12 cellular contexts compared by ENCODE assay signal in genomic region chr19:29622191-29623070, GRCh38. TPM values are rescaled to one million over a fixed set of nuclear protein-coding genes. Genes with fewer than 3 reads are reported as not detected.
DNase-seq lines count a peak whose midpoint lies in the region; ATAC-seq, FAIRE-seq and TF ChIP-seq lines count a peak whose summit lies in the region.
"Had no signal": no experiment of that assay in that cellular context is flagged by ENCODE, and none has a peak within 500 bp of the region (broad histone marks: within the 10 kb centered on the region; RNA-seq: fewer than 3 reads in every experiment).

No MANE protein-coding gene starts in this region.

- TF ChIP-seq POLR2A in H1 (IDR thresholded peaks at IDR 0.05; ENCODE audit: control extremely low read depth in 1 of 2, low read depth in 2 of 2, low read length in 2 of 2): no peak

- H3K36me3 ChIP-seq in H1 (ENCODE audit: control insufficient read depth in 2 of 4, insufficient read depth in 4 of 4, low read length in 3 of 4): no peaks in the 10 kb centered on the region
- H3K36me3 ChIP-seq: heart left ventricle, upper lobe of left lung had no signal

- H3K27me3 ChIP-seq in H1 (replicated peaks in 1 of 4; ENCODE audit: control insufficient read depth in 3 of 4, extremely low read depth in 1 of 4, insufficient read depth in 3 of 4, low read length in 3 of 4): peaks cover 0 to 2% (median 0%) of the 10 kb centered on the region in 4 experiments; a peak in 2 of 7 replicates
- H3K27me3 ChIP-seq: upper lobe of left lung had no signal

- peak overlapping the region; percentile 63 for H4K8ac ChIP-seq in H1 (ENCODE audit: extremely low read depth, insufficient read depth, low read length)

- H3K9me3 ChIP-seq in H1 (ENCODE audit: insufficient read depth in 2 of 2, low read depth in 1 of 2, low read length in 1 of 2): no peaks in the 10 kb centered on the region
- H3K9me3 ChIP-seq: Caco-2, heart left ventricle, upper lobe of left lung had no signal

- CTCF ChIA-PET in H1 (lab: Charles Lee; ENCODE audit: partially characterized antibody): interaction anchor here (0.8 to 12.2 kb wide), 7 partner anchors 12 to 94 kb away, joined by 3 to 109 read pairs (median 4); partner anchors contain the start of genes PLEKHF1 and POP4

- ATAC-seq in SK-N-SH treated with all-trans-retinoic acid at 6 μM for 48 hours (peak; percentile 73), HG03378 (IDR thresholded peaks at IDR 0.05; ENCODE audit: unreplicated experiment) (no peak), GM21528 (IDR thresholded peaks at IDR 0.05; ENCODE audit: low FRiP score, unreplicated experiment) (no peak)
- ATAC-seq: heart left ventricle had no signal

- H4K5ac ChIP-seq in H1 (ENCODE audit: insufficient read length, low read depth, low read length): no peak overlapping the region

- H2BK120ac ChIP-seq in H1 (replicated peaks; ENCODE audit: low read depth, low read length): no peak overlapping the region

- no peaks in the 10 kb centered on the region for H3K23me2 ChIP-seq in H1 (ENCODE audit: low read depth, low read length)

- H3K9ac ChIP-seq in H1 (replicated peaks in 1 of 4; ENCODE audit: extremely low read depth in 1 of 4, low read depth in 3 of 4, low read length in 3 of 4): no peak overlapping the region

- H3K4me3 ChIP-seq in H1 (ENCODE audit: extremely low read depth in 1 of 4, insufficient read depth in 2 of 4, low read depth in 3 of 4, low read length in 4 of 4): no peak overlapping the region
- H3K4me3 ChIP-seq: heart left ventricle, upper lobe of left lung had no signal

- TF ChIP-seq CTCF in H1 (IDR thresholded peaks at IDR 0.05; ENCODE audit: control extremely low read depth in 1 of 3, insufficient read depth in 1 of 3, low read depth in 1 of 3, low read length in 3 of 3): no peak

- H3K79me1 ChIP-seq in H1 (ENCODE audit: low read depth, low read length): no peaks in the 10 kb centered on the region

- H4K20me1 ChIP-seq in H1 (replicated peaks in 1 of 2; ENCODE audit: control insufficient read depth in 1 of 2, insufficient read depth in 2 of 2, low read length in 2 of 2): no peaks in the 10 kb centered on the region

- DNase-seq in activated naive CD4-positive, alpha-beta T cell treated with Interleukin-2 at 50 U/mL for 16 hours: peak; percentile 21
- no peak for DNase-seq in activated naive CD4-positive, alpha-beta T cell treated with anti-CD3 and anti-CD28 coated beads, Interleukin-2, amount 50 U/mL, for 16 hours
- no peak for DNase-seq in H1 (ENCODE audit: low read depth in 1 of 2, low spot score in 2 of 2)
- no peak for DNase-seq in COLO829 (ENCODE audit: low spot score)
- DNase-seq in AML-193 (lab: John Stamatoyannopoulos, UW): no peak
- DNase-seq: Caco-2, NCI-H446 had no signal

- H4K91ac ChIP-seq in H1 (replicated peaks; ENCODE audit: insufficient read length, low read length): no peak overlapping the region

- H3K27ac ChIP-seq in H1 (ENCODE audit: low read depth, low read length): no peak overlapping the region
- H3K27ac ChIP-seq: upper lobe of left lung had no signal

- no peak for TF ChIP-seq EP300 in H1 (IDR thresholded peaks at IDR 0.05; ENCODE audit: borderline replicate concordance in 1 of 2, low read depth in 2 of 2, low read length in 2 of 2)

- no peaks in the 10 kb centered on the region for H3K79me2 ChIP-seq in H1 (ENCODE audit: control insufficient read depth in 1 of 2, insufficient read depth in 2 of 2, low read length in 2 of 2)

- H3K4ac ChIP-seq in H1 (replicated peaks; ENCODE audit: insufficient read length, low read depth, low read length): no peak overlapping the region

- TF ChIP-seq RAD21 in H1 (IDR thresholded peaks at IDR 0.05 in 1 of 2, conservative IDR thresholded peaks at IDR 0.05 in 1 of 2; ENCODE audit: low read depth in 2 of 2, low read length in 2 of 2): no peak

- peak overlapping the region; percentile 99 for H2BK15ac ChIP-seq in H1 (ENCODE audit: low read length)

- H2AK5ac ChIP-seq in H1 (ENCODE audit: low read depth, low read length): no peak overlapping the region

- H3K4me2 ChIP-seq in H1 (ENCODE audit: insufficient read depth in 1 of 2, low read depth in 2 of 2, low read length in 2 of 2): no peak overlapping the region

- no peak overlapping the region for H3K18ac ChIP-seq in H1 (ENCODE audit: extremely low read depth, low read length)

- no peak overlapping the region for H3K23ac ChIP-seq in H1 (ENCODE audit: insufficient read length)

- POLR2A ChIA-PET in H1 (lab: Charles Lee; ENCODE audit: partially characterized antibody): interaction anchor here (0.9 to 2.2 kb wide), 3 partner anchors 16 to 43 kb away, joined by 3 to 11 read pairs (median 4); partner anchors contain the start of genes PLEKHF1 and POP4

- H2BK12ac ChIP-seq in H1 (ENCODE audit: low read depth, low read length): no peak overlapping the region; the same call in 1 of the 2 replicates

- no peak overlapping the region for H3K14ac ChIP-seq in H1 (ENCODE audit: insufficient read length)

- FAIRE-seq in H1 (lab: Jason Lieb, UNC): peak; percentile 28

- H2BK5ac ChIP-seq in H1 (ENCODE audit: low read depth, low read length): no peak overlapping the region

- WGBS in H1 (ENCODE audit: extremely low coverage in 1 of 2, insufficient coverage in 1 of 2, insufficient read length in 1 of 2, insufficient replicate concordance in 2 of 2, low coverage in 1 of 2, low lambda C conversion rate in 2 of 2, missing lambda C conversion rate in 1 of 2), 2 experiments: 84% methylated on average over 19 of the region's 22 CpGs; no CpG with 5 or more reads in 1 of the 2 experiments

- peak overlapping the region; percentile 90; the same call in 1 of the 2 replicates for H2BK20ac ChIP-seq in H1 (ENCODE audit: low read length)

- no peak overlapping the region for H3K56ac ChIP-seq in H1 (replicated peaks; ENCODE audit: insufficient read length, low read depth, low read length)

- peaks cover 2 to 8% (median 5%) of the 10 kb centered on the region in 4 experiments; a peak in 6 of 7 replicates for H3K4me1 ChIP-seq in H1 (replicated peaks in 1 of 4; ENCODE audit: control insufficient read depth in 3 of 4, insufficient read depth in 4 of 4, low read length in 3 of 4)
- H3K4me1 ChIP-seq: Caco-2, upper lobe of left lung had no signal

- 0 out of 2 replicates have a peak overlapping the region, but pooled peaks have one; percentile 14 for H2AFZ ChIP-seq in H1 (ENCODE audit: low read length)

TF ChIP-seq in H1, 55 proteins besides CTCF, POLR2A, EP300 and RAD21:
- no peak for TF ChIP-seq KDM5A (IDR thresholded peaks at IDR 0.05; ENCODE audit: low read length)

RNA-seq across cellular contexts. Expression of gene POP4, which starts 16.3 kb away (rescaled TPM):
- total RNA-seq in H1 (2021; fragmentation: NEBNext Ultra II Directional; extraction: Animal tissue kit (Norgen Biotek cat#: 25700)): 38.0 and 41.5 TPM in 2 replicates
- 22.8 and 29.1 TPM in 2 replicates for polyA plus RNA-seq in H1 (2011; rRNA removed)
- 36.0 TPM for polyA plus RNA-seq in H1 (2011; cell fraction: cytosol; rRNA removed)
- polyA plus RNA-seq in H1 (2011; cell fraction: nucleus; rRNA removed): 35.2 TPM
- polyA plus RNA-seq in H1 (2012, experiment 1 of 2): 28.3 to 36.0 TPM (median 33.8 TPM) in 4 replicates
- 21.5 TPM for polyA plus RNA-seq in H1 (2012, experiment 2 of 2)
- polyA plus RNA-seq in H1 (2013, experiment 1 of 2): 49.0 TPM
- polyA plus RNA-seq in H1 (2013, experiment 2 of 2): 48.9 TPM
- polyA minus RNA-seq in H1 (2011; rRNA and poly(A)+ RNA removed): 25.6 and 43.4 TPM in 2 replicates
- 21.2 TPM for polyA minus RNA-seq in H1 (2011; cell fraction: cytosol; rRNA and poly(A)+ RNA removed)
- 48.4 TPM for polyA minus RNA-seq in H1 (2011; cell fraction: nucleus; rRNA and poly(A)+ RNA removed)

RNA-seq across cellular contexts. Expression of gene PLEKHF1, which starts 42.8 kb away (rescaled TPM):
- 11.1 and 12.0 TPM in 2 replicates for total RNA-seq in H1 (2021; fragmentation: NEBNext Ultra II Directional; extraction: Animal tissue kit (Norgen Biotek cat#: 25700))
- polyA plus RNA-seq in H1 (2011; rRNA removed): 18.4 and 21.8 TPM in 2 replicates
- polyA plus RNA-seq in H1 (2011; cell fraction: cytosol; rRNA removed): 16.3 TPM
- 15.9 TPM for polyA plus RNA-seq in H1 (2011; cell fraction: nucleus; rRNA removed)
- 5.3 to 10.2 TPM (median 9.3 TPM) in 4 replicates for polyA plus RNA-seq in H1 (2012, experiment 1 of 2)
- 11.5 TPM for polyA plus RNA-seq in H1 (2012, experiment 2 of 2)
- polyA plus RNA-seq in H1 (2013, experiment 1 of 2): 6.0 TPM
- 5.8 TPM for polyA plus RNA-seq in H1 (2013, experiment 2 of 2)
- 6.3 and 6.7 TPM in 2 replicates for polyA minus RNA-seq in H1 (2011; rRNA and poly(A)+ RNA removed)
- 11.9 TPM for polyA minus RNA-seq in H1 (2011; cell fraction: cytosol; rRNA and poly(A)+ RNA removed)
- polyA minus RNA-seq in H1 (2011; cell fraction: nucleus; rRNA and poly(A)+ RNA removed): 18.6 TPM
